12 cellular contexts compared by ENCODE assay signal in genomic region chr12:131948166-131948712, GRCh38. TPM values are rescaled to one million over a fixed set of nuclear protein-coding genes. Genes with fewer than 3 reads are reported as not detected.
DNase-seq lines count a peak whose midpoint lies in the region; ATAC-seq and TF ChIP-seq lines count a peak whose summit lies in the region.
"Had no signal": no experiment of that assay in that cellular context is flagged by ENCODE, and none has a peak within 500 bp of the region (broad histone marks: within the 10 kb centered on the region; RNA-seq: fewer than 3 reads in every experiment).

No MANE protein-coding gene starts in this region.

- H3K27me3 ChIP-seq in CD8-positive, alpha-beta memory T cell (ENCODE audit: insufficient read depth, low read length, poor library complexity, severe bottlenecking): no peaks in the 10 kb centered on the region
- H3K27me3 ChIP-seq in psoas muscle (ENCODE audit: insufficient read depth in 3 of 3, low read length in 2 of 3): no peaks in the 10 kb centered on the region

- TF ChIP-seq CTCF in psoas muscle (IDR thresholded peaks at IDR 0.05) (no peak), nephron progenitor cell (IDR thresholded peaks at IDR 0.05) (no peak)

- H3K36me3 Mint-ChIP-seq in CD8-positive, alpha-beta memory T cell: peaks cover 0 to 27% (median 0%) of the 10 kb centered on the region in 3 donors
- H3K36me3 Mint-ChIP-seq in T-helper 17 cell (ENCODE audit: low read depth) (no peaks in the 10 kb centered on the region), nephron progenitor cell (ENCODE audit: low read depth) (peaks cover 30% of the 10 kb centered on the region)
- H3K36me3 Mint-ChIP-seq in dendritic cell treated with granulocyte-macrophage colony-stimulating factor and Interleukin-4, amounts not matched to agents 40 ng/mL and 50 ng/mL, for 4 days (ENCODE audit: low read depth): peaks cover 28% of the 10 kb centered on the region

- peaks cover 23 to 41% (median 39%) of the 10 kb centered on the region in 3 donors for H3K4me1 Mint-ChIP-seq in CD8-positive, alpha-beta memory T cell
- H3K4me1 Mint-ChIP-seq in T-helper 17 cell (peaks cover 20% of the 10 kb centered on the region), nephron progenitor cell (peaks cover 23% of the 10 kb centered on the region)
- peaks cover 36% of the 10 kb centered on the region for H3K4me1 Mint-ChIP-seq in dendritic cell treated with granulocyte-macrophage colony-stimulating factor and Interleukin-4, amounts not matched to agents 40 ng/mL and 50 ng/mL, for 4 days (ENCODE audit: low read depth)

- H3K27ac ChIP-seq in CD8-positive, alpha-beta memory T cell (ENCODE audit: low read depth, low read length): no peak overlapping the region
- H3K27ac ChIP-seq in psoas muscle: peak overlapping the region; percentile 71

- H3K4me3 ChIP-seq in CD8-positive, alpha-beta memory T cell (ENCODE audit: low read length): no peak overlapping the region
- no peak overlapping the region for H3K4me3 ChIP-seq in psoas muscle
- H3K4me3 ChIP-seq: GM12878 had no signal

- H3K4me1 ChIP-seq in CD8-positive, alpha-beta memory T cell (ENCODE audit: insufficient read depth, low read length): peaks cover 30% of the 10 kb centered on the region
- H3K4me1 ChIP-seq in psoas muscle: peaks cover 19% of the 10 kb centered on the region

- 50 to 70% (median 58%) methylated on average over 1 of the region's 1 CpG for WGBS in psoas muscle, 3 donors

- no peak for ATAC-seq in T-helper 17 cell
- ATAC-seq in psoas muscle: no peak
- ATAC-seq: GM12878 had no signal

- peak overlapping the region; percentile 30 to 90 (median 79) for H3K4me3 Mint-ChIP-seq in CD8-positive, alpha-beta memory T cell
- H3K4me3 Mint-ChIP-seq in T-helper 17 cell (peak overlapping the region; percentile 81), nephron progenitor cell (no peak overlapping the region)
- no peak overlapping the region for H3K4me3 Mint-ChIP-seq in dendritic cell treated with granulocyte-macrophage colony-stimulating factor and Interleukin-4, amounts not matched to agents 40 ng/mL and 50 ng/mL, for 4 days

- peaks cover 3% of the 10 kb centered on the region for H3K36me3 ChIP-seq in CD8-positive, alpha-beta memory T cell (ENCODE audit: insufficient read depth, low read length)
- H3K36me3 ChIP-seq in psoas muscle (ENCODE audit: insufficient read depth in 1 of 2, low read depth in 1 of 2): peaks cover 0 to 19% of the 10 kb centered on the region in 2 donors

- no peak for DNase-seq in CD8-positive, alpha-beta memory T cell
- no peak for DNase-seq in T-helper 17 cell
- no peak for DNase-seq in psoas muscle
- no peak for DNase-seq in ecto neural progenitor cell (ENCODE audit: low spot score)
- DNase-seq in nephron progenitor cell: no peak
- DNase-seq in DMS153 treated with DMSO at 0.1 percent for 48 hours (lab: John Stamatoyannopoulos, UW; ENCODE audit: unreplicated experiment): no peak
- DNase-seq in inferior parietal cortex (ENCODE audit: extremely low spot score): no peak
- DNase-seq: amniotic stem cell; NCI-H446; stimulated activated CD4-positive, alpha-beta T cell treated with anti-CD3 and anti-CD28 coated beads, Interleukin-4, amount 100 ng/mL, for 1 hour had no signal

- peaks cover 0 to 2% of the 10 kb centered on the region in 2 donors for H3K27me3 Mint-ChIP-seq in CD8-positive, alpha-beta memory T cell
- no peaks in the 10 kb centered on the region for H3K27me3 Mint-ChIP-seq in T-helper 17 cell
- H3K27me3 Mint-ChIP-seq in dendritic cell treated with granulocyte-macrophage colony-stimulating factor and Interleukin-4, amounts not matched to agents 40 ng/mL and 50 ng/mL, for 4 days: no peaks in the 10 kb centered on the region
- peaks cover 6% of the 10 kb centered on the region for H3K27me3 Mint-ChIP-seq in nephron progenitor cell (ENCODE audit: low read depth, poor library complexity)

- H3K9me3 ChIP-seq in CD8-positive, alpha-beta memory T cell (ENCODE audit: low read length): no peaks in the 10 kb centered on the region
- H3K9me3 ChIP-seq in T-helper 17 cell (ENCODE audit: control insufficient read depth, low read length, poor library complexity, severe bottlenecking) (no peaks in the 10 kb centered on the region), psoas muscle (no peaks in the 10 kb centered on the region)

- intact Hi-C loops in dendritic cell treated with granulocyte-macrophage colony-stimulating factor and Interleukin-4, amounts not matched to agents 40 ng/mL and 50 ng/mL, for 4 days (cut with micrococcal nuclease): loop anchor here (5.0 kb wide), 2 partner anchors 51 to 116 kb away; no protein-coding TSS in a partner anchor
- intact Hi-C loops in psoas muscle (cut with DNase I): loop anchor here (2.0 to 5.0 kb wide), 3 partner anchors 17 to 51 kb away; no protein-coding TSS in a partner anchor

- peak overlapping the region; percentile 43 to 94 (median 93) for H3K27ac Mint-ChIP-seq in CD8-positive, alpha-beta memory T cell
- H3K27ac Mint-ChIP-seq in T-helper 17 cell (peak overlapping the region; percentile 88), nephron progenitor cell (no peak overlapping the region)
- peak overlapping the region; percentile 81 for H3K27ac Mint-ChIP-seq in dendritic cell treated with granulocyte-macrophage colony-stimulating factor and Interleukin-4, amounts not matched to agents 40 ng/mL and 50 ng/mL, for 4 days

- POLR2A ChIA-PET in CD8-positive, alpha-beta memory T cell (lab: Charles Lee): no interaction called here

- no peaks in the 10 kb centered on the region for H3K9me3 Mint-ChIP-seq in CD8-positive, alpha-beta memory T cell
- no peaks in the 10 kb centered on the region for H3K9me3 Mint-ChIP-seq in dendritic cell treated with granulocyte-macrophage colony-stimulating factor and Interleukin-4, amounts not matched to agents 40 ng/mL and 50 ng/mL, for 4 days
- no peaks in the 10 kb centered on the region for H3K9me3 Mint-ChIP-seq in nephron progenitor cell

- CTCF ChIA-PET in CD8-positive, alpha-beta memory T cell (lab: Charles Lee): no interaction called here

RNA-seq across cellular contexts. Expression of gene EP400, which starts 1.5 kb away (rescaled TPM):
- 10 to 100 TPM; 47.9 to 48.8 TPM for total RNA-seq in CD8-positive, alpha-beta memory T cell
- polyA plus RNA-seq in CD8-positive, alpha-beta memory T cell: 4.3 TPM
- 10 to 100 TPM; 67.4 to 79.0 TPM for total RNA-seq in T-helper 17 cell
- total RNA-seq in psoas muscle: 10 to 100 TPM; 18.4 to 24.5 (median 22.9) TPM
- 10 to 100 TPM in 1 of 3 donors, 1 to 10 TPM in 2; 8.0 to 11.8 (median 9.4) TPM for polyA plus RNA-seq in psoas muscle

RNA-seq across cellular contexts. Expression of gene PUS1, which starts 19.2 kb away (rescaled TPM):
- total RNA-seq in CD8-positive, alpha-beta memory T cell: 100 to 1,000 TPM; 101 to 107 TPM
- 25.0 TPM for polyA plus RNA-seq in CD8-positive, alpha-beta memory T cell
- total RNA-seq in T-helper 17 cell (10 to 100 TPM; 23.6 TPM), psoas muscle (10 to 100 TPM; 11.7 to 21.4 (median 18.7) TPM)
- 10 to 100 TPM; 17.5 to 46.8 (median 20.1) TPM for polyA plus RNA-seq in psoas muscle

RNA-seq across cellular contexts. Expression of gene ULK1, which starts 53.8 kb away (rescaled TPM):
- 10 to 100 TPM; 18.7 to 22.8 TPM for total RNA-seq in CD8-positive, alpha-beta memory T cell
- 0.98 TPM for polyA plus RNA-seq in CD8-positive, alpha-beta memory T cell
- 10 to 100 TPM; 91.9 to 97.2 TPM for total RNA-seq in T-helper 17 cell
- total RNA-seq in psoas muscle: 10 to 100 TPM; 58.0 to 90.4 (median 68.0) TPM
- 10 to 100 TPM in 2 of 3 donors, 1 to 10 TPM in 1; 4.1 to 47.1 (median 25.7) TPM for polyA plus RNA-seq in psoas muscle

Comparison
In these comparisons a context has a peak if more than half of its experiments do, and no peak if none do; other contexts are left out.
1. H3K4me3 Mint-ChIP-seq: peak in CD8-positive, alpha-beta memory T cell (7 of 7) and T-helper 17 cell (single experiment); none in dendritic cell treated with granulocyte-macrophage colony-stimulating factor and Interleukin-4, amounts not matched to agents 40 ng/mL and 50 ng/mL, for 4 days (single experiment) and nephron progenitor cell (single experiment).
2. RNA of gene PUS1, which starts 19.2 kb away (total RNA-seq): 101 to 107 TPM in CD8-positive, alpha-beta memory T cell; 23.6 TPM in T-helper 17 cell and 11.7 to 21.4 TPM in psoas muscle; every median in the first group is over 4 times any median in the second.